ENCODE assay signal across 7 cellular contexts in genomic region chr5:168409601-168410458, GRCh38.
A peak's percentile ranks its signal among the peaks of the same experiment; 100 is the strongest.
DNase-seq lines count a peak whose midpoint lies in the region; ATAC-seq lines count a peak whose summit lies in the region.

No MANE protein-coding gene starts in this region.

- peak overlapping the region; percentile 55 for H3K4me3 Mint-ChIP-seq in activated naive CD8-positive, alpha-beta T cell

- no peak overlapping the region for H3K27ac Mint-ChIP-seq in activated naive CD8-positive, alpha-beta T cell

- H3K4me1 Mint-ChIP-seq in activated naive CD8-positive, alpha-beta T cell (ENCODE audit: low read depth) = peaks cover 20% of the 10 kb centered on the region

- H3K27me3 Mint-ChIP-seq in activated naive CD8-positive, alpha-beta T cell = peaks cover 3% of the 10 kb centered on the region

- DNase-seq in LHCN-M2 (ENCODE audit: low read depth) (peak; percentile 69), non-pigmented ciliary epithelial cell (ENCODE audit: low read depth) (peak; percentile 80), NCI-H1092 treated with DMSO at 0.1 percent for 48 hours (lab: John Stamatoyannopoulos, UW) (no peak), HPDE6-E6E7 (ENCODE audit: extremely low spot score) (no peak), SHP77 treated with DMSO at 0.1 percent for 48 hours (lab: John Stamatoyannopoulos, UW) (no peak)

- H3K9me3 Mint-ChIP-seq in activated naive CD8-positive, alpha-beta T cell (ENCODE audit: low read depth) = no peaks in the 10 kb centered on the region

- ATAC-seq in GM19351 (IDR thresholded peaks at IDR 0.05; ENCODE audit: unreplicated experiment) = peak; percentile 81

- no peaks in the 10 kb centered on the region for H3K36me3 Mint-ChIP-seq in activated naive CD8-positive, alpha-beta T cell

Comparison
In these comparisons a context has a peak if more than half of its experiments do, and no peak if none do; other contexts are left out.
1. DNase-seq: peak in LHCN-M2 (single experiment) and non-pigmented ciliary epithelial cell (single experiment); none in NCI-H1092 treated with DMSO at 0.1 percent for 48 hours (single experiment), HPDE6-E6E7 (single experiment) and SHP77 treated with DMSO at 0.1 percent for 48 hours (single experiment).